30 cellular contexts compared by ENCODE assay signal in genomic region chr14:72124171-72124570, GRCh38.
"Had no signal": no experiment of that assay in that cellular context is flagged by ENCODE, and none has a peak within 500 bp of the region (broad histone marks: within the 10 kb centered on the region; RNA-seq: fewer than 3 reads in every experiment).

No MANE protein-coding gene starts in this region.

- FAIRE-seq: islet of Langerhans, kidney, pancreas had no signal

- H3K4me3 ChIP-seq: left lung, lower lobe of right lung, pancreas, prostate gland, skin epidermis, tibial nerve, uterus had no signal

- H3K4me1 Mint-ChIP-seq: neural crest cell; stimulated activated naive CD8-positive, alpha-beta T cell treated with anti-CD3 and anti-CD28 coated beads, Interleukin-15, amount 100 ng/mL, for 72 hours had no signal

- H3K4me1 ChIP-seq: prostate gland, uterus had no signal

- ATAC-seq: left colon; left lung; lower lobe of right lung; naive thymus-derived CD8-positive, alpha-beta T cell; pancreas; right cardiac atrium; sciatic nerve; stimulated activated naive CD8-positive, alpha-beta T cell treated with anti-CD3 and anti-CD28 coated beads, Interleukin-15, amount 100 ng/mL, for 72 hours had no signal

- DNase-seq: hypothalamus; immature natural killer cell; kidney; left colon; left lung; lower lobe of right lung; mammary epithelial cell; mesenchymal stem cell; naive thymus-derived CD8-positive, alpha-beta T cell; nucleus accumbens; pancreas; posterior cingulate gyrus; retina; right cardiac atrium; stimulated activated CD4-positive, alpha-beta T cell treated with anti-CD3 and anti-CD28 coated beads, Interleukin-12 subunit alpha, Interleukin-12 subunit beta, amount 100 ng/mL, for 4 hours; stimulated activated CD4-positive, alpha-beta T cell treated with anti-CD3 and anti-CD28 coated beads, Interleukin-15, amount 100 ng/mL, for 24 hours; stimulated activated CD4-positive, alpha-beta T cell treated with anti-CD3 and anti-CD28 coated beads, Interleukin-2, amount 100 ng/mL, for 24 hours; stimulated activated CD4-positive, alpha-beta T cell treated with anti-CD3 and anti-CD28 coated beads, Interleukin-4, amount 100 ng/mL, for 1 hour; stimulated activated naive CD4-positive, alpha-beta T cell treated with Interleukin-2 at 50 U/mL for 16 hours; stimulated activated naive CD8-positive, alpha-beta T cell treated with anti-CD3 and anti-CD28 coated beads, Interleukin-15, amount 100 ng/mL, for 72 hours; substantia nigra; uterus had no signal

- H3K9me3 Mint-ChIP-seq: immature natural killer cell; nephron; stimulated activated naive CD8-positive, alpha-beta T cell treated with anti-CD3 and anti-CD28 coated beads, Interleukin-15, amount 100 ng/mL, for 72 hours; type B pancreatic cell had no signal

- H3K27me3 ChIP-seq: left lung, pancreas, tibial nerve, uterus had no signal

- H3K4me3 Mint-ChIP-seq: immature natural killer cell; naive thymus-derived CD8-positive, alpha-beta T cell; nephron; neural crest cell; stimulated activated naive CD8-positive, alpha-beta T cell treated with anti-CD3 and anti-CD28 coated beads, Interleukin-15, amount 100 ng/mL, for 72 hours; type B pancreatic cell had no signal

- H3K9me3 ChIP-seq: left lung, lower lobe of right lung, pancreas, prostate gland, uterus had no signal

- H3K27ac ChIP-seq: left lung, lower lobe of right lung, pancreas, prostate gland, skin epidermis, tibial nerve, uterus had no signal

- H3K36me3 Mint-ChIP-seq: immature natural killer cell; naive thymus-derived CD8-positive, alpha-beta T cell; type B pancreatic cell had no signal

- H3K36me3 ChIP-seq: left lung, lower lobe of right lung, pancreas, prostate gland, tibial nerve, uterus had no signal

- H3K27ac Mint-ChIP-seq: immature natural killer cell; naive thymus-derived CD8-positive, alpha-beta T cell; nephron; stimulated activated naive CD8-positive, alpha-beta T cell treated with anti-CD3 and anti-CD28 coated beads, Interleukin-15, amount 100 ng/mL, for 72 hours; type B pancreatic cell had no signal
